15 cellular contexts compared by ENCODE assay signal in the genomic region with DNA sequence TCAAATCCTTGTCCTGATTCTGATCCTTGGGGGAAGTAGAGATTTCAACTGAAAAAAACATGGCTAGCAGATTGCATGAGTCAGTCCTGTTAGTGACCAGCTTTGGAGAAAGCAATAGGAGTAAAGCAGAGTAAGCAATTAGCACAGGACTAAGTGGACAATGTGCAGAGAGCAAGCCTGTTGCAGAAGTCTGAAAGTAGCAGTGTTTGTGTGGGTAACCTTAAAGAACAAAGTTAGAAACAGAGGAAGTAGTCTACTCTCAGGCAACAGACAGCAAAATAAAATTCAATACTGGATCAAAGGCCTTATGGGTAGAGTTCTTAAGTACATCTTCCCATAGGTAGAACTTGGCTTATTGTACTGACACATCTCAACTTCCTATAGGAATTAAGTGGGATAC.
DNase-seq lines count a peak whose midpoint lies in the region; ATAC-seq, FAIRE-seq and TF ChIP-seq lines count a peak whose summit lies in the region.
"Had no signal": no experiment of that assay in that cellular context is flagged by ENCODE, and none has a peak within 500 bp of the region (broad histone marks: within the 10 kb centered on the region; RNA-seq: fewer than 3 reads in every experiment).

No MANE protein-coding gene starts in this region.

- no peak overlapping the region for H3K27ac ChIP-seq in RWPE2 (ENCODE audit: poor library complexity, severe bottlenecking)
- no peak overlapping the region for H3K27ac ChIP-seq in osteoblast (ENCODE audit: low read depth, low read length)
- no peak overlapping the region for H3K27ac ChIP-seq in HepG2 (ENCODE audit: extremely low read length, insufficient read depth, low read length)

- no peak for FAIRE-seq in HepG2 (lab: Jason Lieb, UNC)
- FAIRE-seq: GM12878, GM18507 had no signal

- TF ChIP-seq CTCF in RWPE2 (IDR thresholded peaks at IDR 0.05; ENCODE audit: poor library complexity, severe bottlenecking) (no peak), epithelial cell of esophagus (IDR thresholded peaks at IDR 0.05; ENCODE audit: insufficient read depth, low read depth, low read length, missing control alignments) (no peak), osteoblast (IDR thresholded peaks at IDR 0.05; ENCODE audit: extremely low read depth, low read depth, low read length) (no peak), HepG2 (CRISPR knock-in tag; IDR thresholded peaks at IDR 0.05) (no peak)

- BruUV-seq in HepG2 (replicated peaks; lab: Mats Ljungman, UMichigan), result no TSS peak

- POLR2A ChIA-PET in HepG2 (lab: Yijun Ruan, JAX), result no interaction called here

- TF ChIP-seq RAD21 in HepG2 (CRISPR knock-in tag; IDR thresholded peaks at IDR 0.05), result no peak

- H3K79me2 ChIP-seq in osteoblast (ENCODE audit: insufficient read depth, low read length) (no peaks in the 10 kb centered on the region), HepG2 (ENCODE audit: insufficient read depth, low read length) (no peaks in the 10 kb centered on the region)

- no peak overlapping the region for H3K4me3 ChIP-seq in RWPE2 (ENCODE audit: severe bottlenecking)
- no peak overlapping the region for H3K4me3 ChIP-seq in epithelial cell of esophagus (ENCODE audit: low read length)
- no peak overlapping the region for H3K4me3 ChIP-seq in osteoblast (ENCODE audit: insufficient read depth, low read length)
- H3K4me3 ChIP-seq in HepG2 (replicated peaks in 1 of 3; ENCODE audit: insufficient read depth in 1 of 3, low read depth in 2 of 3, low read length in 3 of 3), result no peak overlapping the region
- H3K4me3 ChIP-seq: GM12878 had no signal

- DNase-seq in NCI-H69 (lab: John Stamatoyannopoulos, UW) (peak; percentile 10), RWPE2 (ENCODE audit: low spot score) (no peak), epithelial cell of esophagus (ENCODE audit: low read depth) (peak; percentile 1), left colon (no peak), osteoblast (ENCODE audit: insufficient read length, low spot score, missing footprints) (no peak), HepG2 (ENCODE audit: low spot score) (no peak), activated T-cell treated with anti-CD3 and anti-CD28 coated beads for 4 hours (no peak)
- DNase-seq: C1 segment of cervical spinal cord; Calu3; CD4-positive, alpha-beta T cell; DMS 273 treated with DMSO at 0.1 percent for 48 hours; DMS79; H7 had no signal

- H3K9me3 ChIP-seq in RWPE2 (ENCODE audit: severe bottlenecking), result no peaks in the 10 kb centered on the region
- H3K9me3 ChIP-seq in osteoblast (ENCODE audit: low read depth, low read length), result no peaks in the 10 kb centered on the region
- no peaks in the 10 kb centered on the region for H3K9me3 ChIP-seq in HepG2 (ENCODE audit: low read length)

- H3K4me1 ChIP-seq in RWPE2 (ENCODE audit: insufficient read depth, poor library complexity, severe bottlenecking) (no peaks in the 10 kb centered on the region), osteoblast (ENCODE audit: insufficient read depth, low read length) (no peaks in the 10 kb centered on the region), HepG2 (ENCODE audit: insufficient read depth, low read length) (no peaks in the 10 kb centered on the region)

- ATAC-seq in RWPE2 (ENCODE audit: low read depth) (peak; percentile 33; the same call in 1 of the 3 replicates), left colon (no peak), HepG2 (no peak)
- ATAC-seq: GM12878 had no signal

- no peak for TF ChIP-seq EP300 in HepG2 (IDR thresholded peaks at IDR 0.05; ENCODE audit: low read depth in 2 of 2, low read length in 2 of 2)
- TF ChIP-seq EP300 in HepG2 (CRISPR knock-in tag; IDR thresholded peaks at IDR 0.05; ENCODE audit: borderline replicate concordance), result no peak

- H3K36me3 ChIP-seq in RWPE2 (ENCODE audit: low read depth) (no peaks in the 10 kb centered on the region), osteoblast (ENCODE audit: insufficient read depth, low read length) (no peaks in the 10 kb centered on the region), HepG2 (replicated peaks in 1 of 2; ENCODE audit: control insufficient read depth in 1 of 2, insufficient read depth in 2 of 2, low read length in 2 of 2) (no peaks in the 10 kb centered on the region)

- no peaks in the 10 kb centered on the region for H4K20me1 ChIP-seq in osteoblast (ENCODE audit: insufficient read depth, low read length)
- H4K20me1 ChIP-seq in HepG2 (ENCODE audit: insufficient read depth, low read length), result no peaks in the 10 kb centered on the region

- CTCF ChIA-PET in HepG2 (lab: Yijun Ruan, JAX; ENCODE audit: low intra/inter-chr PET ratio, low total read pairs), result no interaction called here

- H3K4me2 ChIP-seq in osteoblast (ENCODE audit: insufficient read depth, low read length) (no peak overlapping the region), HepG2 (ENCODE audit: low read depth, low read length) (no peak overlapping the region)

- intact Hi-C loops in left colon (cut with DNase I, micrococcal nuclease) (no loop called here), HepG2 (cut with micrococcal nuclease; ENCODE audit: unreplicated experiment) (no loop called here)

- no peak for TF ChIP-seq POLR2A in HepG2 (IDR thresholded peaks at IDR 0.05; ENCODE audit: insufficient read depth in 1 of 2, low read depth in 2 of 2, low read length in 2 of 2)

- in situ Hi-C loops in HepG2 (cut with HindIII; ENCODE audit: extremely low pct_ligation_motif_present, low pct_unique_long_range_greater_than_20kb), result no loop called here

- H3K27me3 ChIP-seq in RWPE2 (ENCODE audit: insufficient read depth, poor library complexity, severe bottlenecking), result no peaks in the 10 kb centered on the region
- H3K27me3 ChIP-seq in osteoblast (ENCODE audit: insufficient read depth, low read length), result no peaks in the 10 kb centered on the region
- H3K27me3 ChIP-seq in HepG2 (ENCODE audit: control insufficient read depth in 1 of 2, insufficient read depth in 2 of 2, low read length in 2 of 2), result no peaks in the 10 kb centered on the region

- H2AFZ ChIP-seq in osteoblast (ENCODE audit: low read length) (no peak overlapping the region), HepG2 (ENCODE audit: low read length) (no peak overlapping the region)

- H3K9ac ChIP-seq in HepG2 (ENCODE audit: insufficient read depth, low read depth, low read length), result no peak overlapping the region

TF ChIP-seq in HepG2, 621 proteins besides CTCF, POLR2A, EP300 and RAD21:
- TF ChIP-seq, protein P1, sequence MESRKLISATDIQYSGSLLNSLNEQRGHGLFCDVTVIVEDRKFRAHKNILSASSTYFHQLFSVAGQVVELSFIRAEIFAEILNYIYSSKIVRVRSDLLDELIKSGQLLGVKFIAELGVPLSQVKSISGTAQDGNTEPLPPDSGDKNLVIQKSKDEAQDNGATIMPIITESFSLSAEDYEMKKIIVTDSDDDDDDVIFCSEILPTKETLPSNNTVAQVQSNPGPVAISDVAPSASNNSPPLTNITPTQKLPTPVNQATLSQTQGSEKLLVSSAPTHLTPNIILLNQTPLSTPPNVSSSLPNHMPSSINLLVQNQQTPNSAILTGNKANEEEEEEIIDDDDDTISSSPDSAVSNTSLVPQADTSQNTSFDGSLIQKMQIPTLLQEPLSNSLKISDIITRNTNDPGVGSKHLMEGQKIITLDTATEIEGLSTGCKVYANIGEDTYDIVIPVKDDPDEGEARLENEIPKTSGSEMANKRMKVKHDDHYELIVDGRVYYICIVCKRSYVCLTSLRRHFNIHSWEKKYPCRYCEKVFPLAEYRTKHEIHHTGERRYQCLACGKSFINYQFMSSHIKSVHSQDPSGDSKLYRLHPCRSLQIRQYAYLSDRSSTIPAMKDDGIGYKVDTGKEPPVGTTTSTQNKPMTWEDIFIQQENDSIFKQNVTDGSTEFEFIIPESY (CRISPR knock-in tag; IDR thresholded peaks at IDR 0.05), result no peak
- no peak for TF ChIP-seq HOMEZ (CRISPR knock-in tag; IDR thresholded peaks at IDR 0.05; ENCODE audit: low read depth)

Comparison
In these comparisons a context has a peak if more than half of its experiments do, and no peak if none do; other contexts are left out.
1. DNase-seq: peak in NCI-H69 (single experiment) and epithelial cell of esophagus (single experiment); none in RWPE2 (single experiment), left colon (0 of 2), osteoblast (single experiment), HepG2 (single experiment) and activated T-cell treated with anti-CD3 and anti-CD28 coated beads for 4 hours (single experiment).